ENCODE assay signal across 9 cellular contexts in the genomic region with DNA sequence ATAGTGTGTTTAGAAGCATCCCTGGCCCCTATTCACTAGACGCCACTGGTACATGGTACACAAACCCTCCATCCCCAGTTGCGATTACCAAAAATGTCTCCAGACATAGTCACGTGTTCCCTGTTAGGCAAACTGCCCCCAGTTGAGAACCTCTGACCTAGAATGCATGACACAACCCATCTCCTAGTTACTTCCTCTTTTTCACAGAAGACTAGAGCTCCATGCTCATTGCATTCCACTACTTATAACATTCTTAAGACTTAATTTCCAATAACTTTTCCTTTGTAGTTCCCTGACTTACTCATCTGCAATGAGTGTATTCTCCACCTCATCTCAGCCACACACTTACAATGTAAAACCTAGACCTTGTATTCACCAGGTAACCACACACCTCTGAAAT.
A peak's percentile ranks its signal among the peaks of the same experiment; 100 is the strongest.
DNase-seq lines count a peak whose midpoint lies in the region; ATAC-seq and TF ChIP-seq lines count a peak whose summit lies in the region.
"Had no signal": no experiment of that assay in that cellular context is flagged by ENCODE, and none has a peak within 500 bp of the region (broad histone marks: within the 10 kb centered on the region; RNA-seq: fewer than 3 reads in every experiment).

No MANE protein-coding gene starts in this region.

- H3K27ac ChIP-seq in gastrocnemius medialis: no peak overlapping the region
- no peak overlapping the region for H3K27ac ChIP-seq in uterus

- DNase-seq in KG1 (lab: John Stamatoyannopoulos, UW) (peak; percentile 13), memory B cell (ENCODE audit: low spot score in 2 of 2) (no peak), gastrocnemius medialis (no peak), uterus (no peak), mucosa of descending colon (no peak), glutamatergic neuron (no peak)
- DNase-seq: NCI-H1092 had no signal

- H3K4me1 Mint-ChIP-seq in memory B cell: peaks cover 32% of the 10 kb centered on the region
- H3K4me1 Mint-ChIP-seq in glutamatergic neuron (ENCODE audit: low read depth, unreplicated experiment): peaks cover 28% of the 10 kb centered on the region

- H3K27ac Mint-ChIP-seq in memory B cell (no peak overlapping the region), glutamatergic neuron (ENCODE audit: unreplicated experiment) (no peak overlapping the region)

- H3K4me3 Mint-ChIP-seq in memory B cell (no peak overlapping the region), glutamatergic neuron (ENCODE audit: unreplicated experiment) (no peak overlapping the region)

- intact Hi-C loops in gastrocnemius medialis (cut with DNase I; ENCODE audit: low total_unique reads) (no loop called here), uterus (cut with DNase I; ENCODE audit: low total_unique reads) (no loop called here), mucosa of descending colon (cut with DNase I, micrococcal nuclease) (loop anchor here in 1 of 2 donors (5.0 kb wide), 1 partner anchor 68 kb away; a partner anchor contains a TSS)

- peak; percentile 40 for ATAC-seq in GM19025 (IDR thresholded peaks at IDR 0.05; ENCODE audit: low read depth, unreplicated experiment)
- peak; percentile 47 for ATAC-seq in HG02623 (IDR thresholded peaks at IDR 0.05; ENCODE audit: unreplicated experiment)
- peak; percentile 86 for ATAC-seq in memory B cell (ENCODE audit: low read depth)
- no peak for ATAC-seq in gastrocnemius medialis
- no peak for ATAC-seq in mucosa of descending colon

- TF ChIP-seq CTCF in gastrocnemius medialis (IDR thresholded peaks at IDR 0.05 in 4 of 5, conservative IDR thresholded peaks at IDR 0.05 in 1 of 5) (no peak), uterus (IDR thresholded peaks at IDR 0.05) (no peak), mucosa of descending colon (IDR thresholded peaks at IDR 0.05) (no peak), glutamatergic neuron (IDR thresholded peaks at IDR 0.05; ENCODE audit: partially characterized antibody, unreplicated experiment) (no peak)

- TF ChIP-seq POLR2A in gastrocnemius medialis (IDR thresholded peaks at IDR 0.05): no peak
- TF ChIP-seq POLR2A in uterus (IDR thresholded peaks at IDR 0.05): no peak

- in situ Hi-C loops in gastrocnemius medialis (cut with MboI; ENCODE audit: low sequenced_read_pairs in 4 of 4): loop anchor here in 2 of 4 donors (25.0 kb wide), 1 partner anchor 403 kb away; a partner anchor contains a TSS

- H3K9me3 ChIP-seq in gastrocnemius medialis: no peaks in the 10 kb centered on the region
- H3K9me3 ChIP-seq in uterus: no peaks in the 10 kb centered on the region
- H3K9me3 ChIP-seq in mucosa of descending colon: no peaks in the 10 kb centered on the region

- peaks cover 0 to 9% of the 10 kb centered on the region in 2 donors for H3K36me3 ChIP-seq in gastrocnemius medialis
- H3K36me3 ChIP-seq in uterus: no peaks in the 10 kb centered on the region
- no peaks in the 10 kb centered on the region for H3K36me3 ChIP-seq in mucosa of descending colon (ENCODE audit: low read depth)

- H3K4me1 ChIP-seq in gastrocnemius medialis: peaks cover 23 to 26% of the 10 kb centered on the region in 2 donors
- peaks cover 0 to 5% of the 10 kb centered on the region in 2 donors for H3K4me1 ChIP-seq in uterus
- H3K4me1 ChIP-seq in mucosa of descending colon (ENCODE audit: low read depth): peaks cover 15% of the 10 kb centered on the region

- H3K27me3 ChIP-seq in gastrocnemius medialis (no peaks in the 10 kb centered on the region), uterus (no peaks in the 10 kb centered on the region)

- H3K27me3 Mint-ChIP-seq in memory B cell (no peaks in the 10 kb centered on the region), glutamatergic neuron (ENCODE audit: unreplicated experiment) (peaks cover 2% of the 10 kb centered on the region)

- H3K4me3 ChIP-seq in gastrocnemius medialis: no peak overlapping the region
- no peak overlapping the region for H3K4me3 ChIP-seq in uterus
- H3K4me3 ChIP-seq in mucosa of descending colon: no peak overlapping the region

- no peaks in the 10 kb centered on the region for H3K9me3 Mint-ChIP-seq in memory B cell
- peaks cover under 1% of the 10 kb centered on the region for H3K9me3 Mint-ChIP-seq in glutamatergic neuron (ENCODE audit: unreplicated experiment)

- H3K36me3 Mint-ChIP-seq in memory B cell (peaks cover 14% of the 10 kb centered on the region), glutamatergic neuron (ENCODE audit: unreplicated experiment) (no peaks in the 10 kb centered on the region)

Comparison
In these comparisons a context has a peak if more than half of its experiments do, and no peak if none do; other contexts are left out.
1. ATAC-seq: peak in GM19025 (single experiment), HG02623 (single experiment) and memory B cell (single experiment); none in gastrocnemius medialis (0 of 2) and mucosa of descending colon (single experiment).